In genomic region chr2:42878581-42878980, GRCh38 we compare ENCODE assay signal across 10 cellular contexts.
DNase-seq lines count a peak whose midpoint lies in the region; ATAC-seq and TF ChIP-seq lines count a peak whose summit lies in the region.
"Had no signal": no experiment of that assay in that cellular context is flagged by ENCODE, and none has a peak within 500 bp of the region (broad histone marks: within the 10 kb centered on the region; RNA-seq: fewer than 3 reads in every experiment).

No MANE protein-coding gene starts in this region.

- ATAC-seq in GM19395 (IDR thresholded peaks at IDR 0.05; ENCODE audit: unreplicated experiment), result peak; percentile 81
- ATAC-seq in HG03439 (IDR thresholded peaks at IDR 0.05; ENCODE audit: unreplicated experiment), result peak; percentile 61
- no peak for ATAC-seq in lower lobe of right lung

- peak; percentile 53 for DNase-seq in GM10266 (ENCODE audit: extremely low spot score)
- no peak for DNase-seq in lower lobe of right lung
- no peak for DNase-seq in NCI-H2196 (lab: John Stamatoyannopoulos, UW; ENCODE audit: unreplicated experiment)
- DNase-seq in activated effector memory CD4-positive, alpha-beta T cell treated with Interleukin-2 at 50 U/mL for 16 hours, result no peak
- no peak for DNase-seq in NCI-H2107 (lab: John Stamatoyannopoulos, UW)
- no peak for DNase-seq in middle frontal gyrus (ENCODE audit: extremely low spot score, low spot score)
- DNase-seq: glutamatergic neuron, MG63 had no signal

- H3K27me3 ChIP-seq in lower lobe of right lung (ENCODE audit: low read depth), result no peaks in the 10 kb centered on the region
- H3K27me3 ChIP-seq: MG63 had no signal

- peaks cover 55% of the 10 kb centered on the region for H3K4me1 ChIP-seq in lower lobe of right lung

- intact Hi-C loops in lower lobe of right lung (cut with DNase I), result no loop called here

- TF ChIP-seq CTCF in GM10266 (IDR thresholded peaks at IDR 0.05; ENCODE audit: control insufficient read depth, insufficient read depth, low read depth, missing control alignments), result no peak
- no peak for TF ChIP-seq CTCF in lower lobe of right lung (IDR thresholded peaks at IDR 0.05)

- no peak overlapping the region for H3K4me3 ChIP-seq in lower lobe of right lung
- H3K4me3 ChIP-seq: MG63 had no signal

- no peaks in the 10 kb centered on the region for H3K36me3 ChIP-seq in lower lobe of right lung
- H3K36me3 ChIP-seq: MG63 had no signal

- peak overlapping the region; percentile 54 for H3K27ac ChIP-seq in lower lobe of right lung

- H3K9me3 ChIP-seq in lower lobe of right lung, result no peaks in the 10 kb centered on the region
- H3K9me3 ChIP-seq: MG63 had no signal

Comparison
In these comparisons a context has a peak if more than half of its experiments do, and no peak if none do; other contexts are left out.
1. ATAC-seq: peak in GM19395 (single experiment) and HG03439 (single experiment); none in lower lobe of right lung (0 of 2).